Comparison of ENCODE assay signal across 2 cellular contexts in the genomic region with DNA sequence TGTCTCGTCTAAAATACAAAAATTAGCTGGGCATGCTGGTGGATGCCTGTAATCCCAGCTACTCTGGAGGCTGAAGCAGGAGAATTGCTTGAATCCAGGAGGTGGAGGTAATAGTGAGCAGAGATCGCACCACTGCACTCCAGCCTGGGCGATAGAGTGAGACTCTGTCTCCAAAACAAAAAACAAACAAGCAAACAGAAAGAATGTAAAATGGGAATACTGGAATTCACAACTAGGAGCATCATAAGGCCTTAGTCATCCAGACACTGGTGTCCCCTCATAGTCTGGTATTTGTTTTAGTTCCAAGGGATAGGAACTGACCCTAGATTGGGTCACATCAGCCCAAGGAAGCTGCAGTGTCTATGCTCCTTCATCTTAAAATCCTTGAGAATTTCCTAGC.
TF ChIP-seq lines count a peak whose summit lies in the region.

No MANE protein-coding gene starts in this region.

TF ChIP-seq in GM23338, 12 proteins besides CTCF, POLR2A, EP300 and RAD21 (continues in another document):
- TF ChIP-seq ZNF114 (CRISPR knock-in tag; IDR thresholded peaks at IDR 0.05) = no peak
- no peak for TF ChIP-seq EZH2 (IDR thresholded peaks at IDR 0.05; ENCODE audit: low read depth, unreplicated experiment)
- TF ChIP-seq POLR2AphosphoS5 (IDR thresholded peaks at IDR 0.05; ENCODE audit: low read depth) = no peak
- TF ChIP-seq NANOG (IDR thresholded peaks at IDR 0.05; ENCODE audit: borderline replicate concordance) = no peak
- TF ChIP-seq, protein P1, sequence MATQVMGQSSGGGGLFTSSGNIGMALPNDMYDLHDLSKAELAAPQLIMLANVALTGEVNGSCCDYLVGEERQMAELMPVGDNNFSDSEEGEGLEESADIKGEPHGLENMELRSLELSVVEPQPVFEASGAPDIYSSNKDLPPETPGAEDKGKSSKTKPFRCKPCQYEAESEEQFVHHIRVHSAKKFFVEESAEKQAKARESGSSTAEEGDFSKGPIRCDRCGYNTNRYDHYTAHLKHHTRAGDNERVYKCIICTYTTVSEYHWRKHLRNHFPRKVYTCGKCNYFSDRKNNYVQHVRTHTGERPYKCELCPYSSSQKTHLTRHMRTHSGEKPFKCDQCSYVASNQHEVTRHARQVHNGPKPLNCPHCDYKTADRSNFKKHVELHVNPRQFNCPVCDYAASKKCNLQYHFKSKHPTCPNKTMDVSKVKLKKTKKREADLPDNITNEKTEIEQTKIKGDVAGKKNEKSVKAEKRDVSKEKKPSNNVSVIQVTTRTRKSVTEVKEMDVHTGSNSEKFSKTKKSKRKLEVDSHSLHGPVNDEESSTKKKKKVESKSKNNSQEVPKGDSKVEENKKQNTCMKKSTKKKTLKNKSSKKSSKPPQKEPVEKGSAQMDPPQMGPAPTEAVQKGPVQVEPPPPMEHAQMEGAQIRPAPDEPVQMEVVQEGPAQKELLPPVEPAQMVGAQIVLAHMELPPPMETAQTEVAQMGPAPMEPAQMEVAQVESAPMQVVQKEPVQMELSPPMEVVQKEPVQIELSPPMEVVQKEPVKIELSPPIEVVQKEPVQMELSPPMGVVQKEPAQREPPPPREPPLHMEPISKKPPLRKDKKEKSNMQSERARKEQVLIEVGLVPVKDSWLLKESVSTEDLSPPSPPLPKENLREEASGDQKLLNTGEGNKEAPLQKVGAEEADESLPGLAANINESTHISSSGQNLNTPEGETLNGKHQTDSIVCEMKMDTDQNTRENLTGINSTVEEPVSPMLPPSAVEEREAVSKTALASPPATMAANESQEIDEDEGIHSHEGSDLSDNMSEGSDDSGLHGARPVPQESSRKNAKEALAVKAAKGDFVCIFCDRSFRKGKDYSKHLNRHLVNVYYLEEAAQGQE (IDR thresholded peaks at IDR 0.05; ENCODE audit: unreplicated experiment) = no peak
- no peak for TF ChIP-seq ZNF331 (CRISPR knock-in tag; IDR thresholded peaks at IDR 0.05; ENCODE audit: low read depth)
- TF ChIP-seq STAT1 (IDR thresholded peaks at IDR 0.05; ENCODE audit: unreplicated experiment) = no peak
- TF ChIP-seq EZH2phosphoT487 (IDR thresholded peaks at IDR 0.05; ENCODE audit: unreplicated experiment) = no peak
- no peak for TF ChIP-seq CREB1 (CRISPR knock-in tag; IDR thresholded peaks at IDR 0.05; ENCODE audit: low read depth)
- TF ChIP-seq, protein P2, sequence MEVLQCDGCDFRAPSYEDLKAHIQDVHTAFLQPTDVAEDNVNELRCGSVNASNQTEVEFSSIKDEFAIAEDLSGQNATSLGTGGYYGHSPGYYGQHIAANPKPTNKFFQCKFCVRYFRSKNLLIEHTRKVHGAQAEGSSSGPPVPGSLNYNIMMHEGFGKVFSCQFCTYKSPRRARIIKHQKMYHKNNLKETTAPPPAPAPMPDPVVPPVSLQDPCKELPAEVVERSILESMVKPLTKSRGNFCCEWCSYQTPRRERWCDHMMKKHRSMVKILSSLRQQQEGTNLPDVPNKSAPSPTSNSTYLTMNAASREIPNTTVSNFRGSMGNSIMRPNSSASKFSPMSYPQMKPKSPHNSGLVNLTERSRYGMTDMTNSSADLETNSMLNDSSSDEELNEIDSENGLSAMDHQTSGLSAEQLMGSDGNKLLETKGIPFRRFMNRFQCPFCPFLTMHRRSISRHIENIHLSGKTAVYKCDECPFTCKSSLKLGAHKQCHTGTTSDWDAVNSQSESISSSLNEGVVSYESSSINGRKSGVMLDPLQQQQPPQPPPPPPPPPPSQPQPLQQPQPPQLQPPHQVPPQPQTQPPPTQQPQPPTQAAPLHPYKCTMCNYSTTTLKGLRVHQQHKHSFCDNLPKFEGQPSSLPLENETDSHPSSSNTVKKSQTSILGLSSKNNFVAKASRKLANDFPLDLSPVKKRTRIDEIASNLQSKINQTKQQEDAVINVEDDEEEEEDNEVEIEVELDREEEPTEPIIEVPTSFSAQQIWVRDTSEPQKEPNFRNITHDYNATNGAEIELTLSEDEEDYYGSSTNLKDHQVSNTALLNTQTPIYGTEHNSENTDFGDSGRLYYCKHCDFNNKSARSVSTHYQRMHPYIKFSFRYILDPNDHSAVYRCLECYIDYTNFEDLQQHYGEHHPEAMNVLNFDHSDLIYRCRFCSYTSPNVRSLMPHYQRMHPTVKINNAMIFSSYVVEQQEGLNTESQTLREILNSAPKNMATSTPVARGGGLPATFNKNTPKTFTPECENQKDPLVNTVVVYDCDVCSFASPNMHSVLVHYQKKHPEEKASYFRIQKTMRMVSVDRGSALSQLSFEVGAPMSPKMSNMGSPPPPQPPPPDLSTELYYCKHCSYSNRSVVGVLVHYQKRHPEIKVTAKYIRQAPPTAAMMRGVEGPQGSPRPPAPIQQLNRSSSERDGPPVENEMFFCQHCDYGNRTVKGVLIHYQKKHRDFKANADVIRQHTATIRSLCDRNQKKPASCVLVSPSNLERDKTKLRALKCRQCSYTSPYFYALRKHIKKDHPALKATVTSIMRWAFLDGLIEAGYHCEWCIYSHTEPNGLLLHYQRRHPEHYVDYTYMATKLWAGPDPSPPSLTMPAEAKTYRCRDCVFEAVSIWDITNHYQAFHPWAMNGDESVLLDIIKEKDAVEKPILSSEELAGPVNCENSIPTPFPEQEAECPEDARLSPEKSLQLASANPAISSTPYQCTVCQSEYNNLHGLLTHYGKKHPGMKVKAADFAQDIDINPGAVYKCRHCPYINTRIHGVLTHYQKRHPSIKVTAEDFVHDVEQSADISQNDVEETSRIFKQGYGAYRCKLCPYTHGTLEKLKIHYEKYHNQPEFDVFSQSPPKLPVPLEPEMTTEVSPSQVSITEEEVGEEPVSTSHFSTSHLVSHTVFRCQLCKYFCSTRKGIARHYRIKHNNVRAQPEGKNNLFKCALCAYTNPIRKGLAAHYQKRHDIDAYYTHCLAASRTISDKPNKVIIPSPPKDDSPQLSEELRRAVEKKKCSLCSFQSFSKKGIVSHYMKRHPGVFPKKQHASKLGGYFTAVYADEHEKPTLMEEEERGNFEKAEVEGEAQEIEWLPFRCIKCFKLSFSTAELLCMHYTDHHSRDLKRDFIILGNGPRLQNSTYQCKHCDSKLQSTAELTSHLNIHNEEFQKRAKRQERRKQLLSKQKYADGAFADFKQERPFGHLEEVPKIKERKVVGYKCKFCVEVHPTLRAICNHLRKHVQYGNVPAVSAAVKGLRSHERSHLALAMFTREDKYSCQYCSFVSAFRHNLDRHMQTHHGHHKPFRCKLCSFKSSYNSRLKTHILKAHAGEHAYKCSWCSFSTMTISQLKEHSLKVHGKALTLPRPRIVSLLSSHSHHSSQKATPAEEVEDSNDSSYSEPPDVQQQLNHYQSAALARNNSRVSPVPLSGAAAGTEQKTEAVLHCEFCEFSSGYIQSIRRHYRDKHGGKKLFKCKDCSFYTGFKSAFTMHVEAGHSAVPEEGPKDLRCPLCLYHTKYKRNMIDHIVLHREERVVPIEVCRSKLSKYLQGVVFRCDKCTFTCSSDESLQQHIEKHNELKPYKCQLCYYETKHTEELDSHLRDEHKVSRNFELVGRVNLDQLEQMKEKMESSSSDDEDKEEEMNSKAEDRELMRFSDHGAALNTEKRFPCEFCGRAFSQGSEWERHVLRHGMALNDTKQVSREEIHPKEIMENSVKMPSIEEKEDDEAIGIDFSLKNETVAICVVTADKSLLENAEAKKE (CRISPR knock-in tag; IDR thresholded peaks at IDR 0.05) = no peak
- no peak for TF ChIP-seq JUNB (IDR thresholded peaks at IDR 0.05; ENCODE audit: unreplicated experiment)

TF ChIP-seq in H1, 55 proteins besides CTCF, POLR2A, EP300 and RAD21:
- TF ChIP-seq TBP (IDR thresholded peaks at IDR 0.05; ENCODE audit: low read depth, low read length) (no peak), CTBP2 (IDR thresholded peaks at IDR 0.05; ENCODE audit: borderline replicate concordance, insufficient read depth, insufficient read length, low read length) (no peak), KDM5A (IDR thresholded peaks at IDR 0.05; ENCODE audit: low read length) (no peak), TEAD4 (IDR thresholded peaks at IDR 0.05; ENCODE audit: low read depth, low read length) (no peak), SP2 (IDR thresholded peaks at IDR 0.05; ENCODE audit: low read length) (no peak), TAF7 (optimal IDR thresholded peaks at IDR 0.05; ENCODE audit: borderline replicate concordance, low read depth, low read length) (no peak)
- TF ChIP-seq, protein P3, sequence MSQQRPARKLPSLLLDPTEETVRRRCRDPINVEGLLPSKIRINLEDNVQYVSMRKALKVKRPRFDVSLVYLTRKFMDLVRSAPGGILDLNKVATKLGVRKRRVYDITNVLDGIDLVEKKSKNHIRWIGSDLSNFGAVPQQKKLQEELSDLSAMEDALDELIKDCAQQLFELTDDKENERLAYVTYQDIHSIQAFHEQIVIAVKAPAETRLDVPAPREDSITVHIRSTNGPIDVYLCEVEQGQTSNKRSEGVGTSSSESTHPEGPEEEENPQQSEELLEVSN (IDR thresholded peaks at IDR 0.05) = no peak
